1 cellular context compared by ENCODE assay signal in the genomic region with DNA sequence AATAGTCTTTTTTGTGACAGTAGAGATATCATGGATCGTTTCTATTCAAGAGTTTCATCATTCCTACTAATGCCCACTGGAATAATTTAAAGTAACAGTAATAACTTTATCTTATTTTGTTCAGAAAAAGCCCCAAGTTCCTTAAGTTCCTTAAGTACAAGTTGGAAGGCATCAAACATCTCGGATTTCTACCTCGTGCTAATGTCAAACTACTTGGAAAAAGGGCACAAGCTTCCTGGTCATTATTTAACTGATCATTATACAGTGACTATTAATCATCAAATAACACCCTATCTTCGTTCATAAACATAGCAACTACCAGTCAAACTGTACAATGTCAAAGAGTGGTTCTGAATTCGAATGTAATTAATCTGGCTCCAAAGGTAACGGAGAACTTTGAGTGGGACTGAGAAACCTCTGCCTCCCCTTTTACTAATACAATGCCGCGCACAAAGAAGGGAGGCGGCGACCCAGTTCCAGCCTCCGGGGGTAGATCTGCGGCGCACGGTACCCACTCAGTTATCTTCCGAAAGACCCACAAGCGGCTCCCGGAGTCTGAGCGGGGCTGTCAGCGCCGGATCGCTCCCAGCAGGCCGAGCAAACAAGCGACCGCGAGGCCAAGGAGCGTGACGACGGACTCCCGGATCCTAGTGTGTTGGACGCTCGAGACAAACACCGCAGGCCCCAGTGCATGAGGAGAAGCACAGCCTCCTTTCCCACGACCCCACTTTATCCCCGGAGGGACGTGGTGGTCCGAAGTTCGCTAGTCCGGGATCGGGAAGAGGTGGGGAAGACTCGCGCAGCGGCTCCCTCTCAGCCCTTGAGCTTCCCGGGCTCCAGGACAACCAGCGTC.
TF ChIP-seq lines count a peak whose summit lies in the region.

No MANE protein-coding gene starts in this region.

TF ChIP-seq in HepG2, 621 proteins besides CTCF, POLR2A, EP300 and RAD21 (continued from another document and continues in another):
- TF ChIP-seq, protein P1, sequence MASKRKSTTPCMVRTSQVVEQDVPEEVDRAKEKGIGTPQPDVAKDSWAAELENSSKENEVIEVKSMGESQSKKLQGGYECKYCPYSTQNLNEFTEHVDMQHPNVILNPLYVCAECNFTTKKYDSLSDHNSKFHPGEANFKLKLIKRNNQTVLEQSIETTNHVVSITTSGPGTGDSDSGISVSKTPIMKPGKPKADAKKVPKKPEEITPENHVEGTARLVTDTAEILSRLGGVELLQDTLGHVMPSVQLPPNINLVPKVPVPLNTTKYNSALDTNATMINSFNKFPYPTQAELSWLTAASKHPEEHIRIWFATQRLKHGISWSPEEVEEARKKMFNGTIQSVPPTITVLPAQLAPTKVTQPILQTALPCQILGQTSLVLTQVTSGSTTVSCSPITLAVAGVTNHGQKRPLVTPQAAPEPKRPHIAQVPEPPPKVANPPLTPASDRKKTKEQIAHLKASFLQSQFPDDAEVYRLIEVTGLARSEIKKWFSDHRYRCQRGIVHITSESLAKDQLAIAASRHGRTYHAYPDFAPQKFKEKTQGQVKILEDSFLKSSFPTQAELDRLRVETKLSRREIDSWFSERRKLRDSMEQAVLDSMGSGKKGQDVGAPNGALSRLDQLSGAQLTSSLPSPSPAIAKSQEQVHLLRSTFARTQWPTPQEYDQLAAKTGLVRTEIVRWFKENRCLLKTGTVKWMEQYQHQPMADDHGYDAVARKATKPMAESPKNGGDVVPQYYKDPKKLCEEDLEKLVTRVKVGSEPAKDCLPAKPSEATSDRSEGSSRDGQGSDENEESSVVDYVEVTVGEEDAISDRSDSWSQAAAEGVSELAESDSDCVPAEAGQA (IDR thresholded peaks at IDR 0.05; ENCODE audit: low read depth): no peak
- TF ChIP-seq, protein P1 (CRISPR knock-in tag; IDR thresholded peaks at IDR 0.05; ENCODE audit: borderline replicate concordance): no peak
- TF ChIP-seq ZNF275 (CRISPR knock-in tag; IDR thresholded peaks at IDR 0.05; ENCODE audit: borderline replicate concordance) (no peak; the same call in 1 of the 2 replicates), ZNF3 (CRISPR knock-in tag; IDR thresholded peaks at IDR 0.05) (no peak), GMEB1 (CRISPR knock-in tag; IDR thresholded peaks at IDR 0.05; ENCODE audit: borderline replicate concordance) (no peak), ATF1 (CRISPR knock-in tag; IDR thresholded peaks at IDR 0.05) (no peak), HOXD1 (CRISPR knock-in tag; IDR thresholded peaks at IDR 0.05) (0 out of 2 replicates have a peak, but pooled peaks have one; percentile 39), SMAD3 (CRISPR knock-in tag; IDR thresholded peaks at IDR 0.05) (no peak), ZNF543 (CRISPR knock-in tag; IDR thresholded peaks at IDR 0.05) (no peak), MTA1 (CRISPR knock-in tag; IDR thresholded peaks at IDR 0.05; ENCODE audit: borderline replicate concordance) (peak; percentile 47; the same call in 1 of the 2 replicates), TBP (CRISPR knock-in tag; IDR thresholded peaks at IDR 0.05) (no peak), ZNF251 (CRISPR knock-in tag; IDR thresholded peaks at IDR 0.05) (no peak), NFIC (IDR thresholded peaks at IDR 0.05; ENCODE audit: low read length) (no peak), ZNF20 (CRISPR knock-in tag; IDR thresholded peaks at IDR 0.05) (peak; percentile 72; the same call in 1 of the 2 replicates), ZNF382 (CRISPR knock-in tag; IDR thresholded peaks at IDR 0.05; ENCODE audit: borderline replicate concordance) (no peak), PHF20 (CRISPR knock-in tag; IDR thresholded peaks at IDR 0.05) (no peak; the same call in 1 of the 2 replicates), RBM39 (IDR thresholded peaks at IDR 0.05; ENCODE audit: low read depth, low read length, poor library complexity, severe bottlenecking) (no peak), ZBTB7A (CRISPR knock-in tag; IDR thresholded peaks at IDR 0.05) (no peak), SRF (IDR thresholded peaks at IDR 0.05; ENCODE audit: low read depth, low read length) (no peak), MED1 (CRISPR knock-in tag; IDR thresholded peaks at IDR 0.05) (no peak), MLX (CRISPR knock-in tag; IDR thresholded peaks at IDR 0.05) (no peak), ZNF205 (CRISPR knock-in tag; IDR thresholded peaks at IDR 0.05) (0 out of 2 replicates have a peak, but pooled peaks have one; percentile 16), ZNF331 (CRISPR knock-in tag; IDR thresholded peaks at IDR 0.05) (no peak), ZNF790 (CRISPR knock-in tag; IDR thresholded peaks at IDR 0.05; ENCODE audit: borderline replicate concordance) (no peak), KDM5A (IDR thresholded peaks at IDR 0.05; ENCODE audit: borderline replicate concordance, low read length) (no peak), SMARCC2 (IDR thresholded peaks at IDR 0.05) (no peak), ZC3H13 (CRISPR knock-in tag; IDR thresholded peaks at IDR 0.05) (no peak), ZNF317 (CRISPR knock-in tag; IDR thresholded peaks at IDR 0.05) (no peak), ZNF747 (CRISPR knock-in tag; IDR thresholded peaks at IDR 0.05; ENCODE audit: borderline replicate concordance) (no peak), NFATC3 (CRISPR knock-in tag; IDR thresholded peaks at IDR 0.05) (no peak), ZNF720 (CRISPR knock-in tag; IDR thresholded peaks at IDR 0.05) (no peak), TP53 (CRISPR knock-in tag; conservative IDR thresholded peaks at IDR 0.05) (no peak), ZZZ3 (CRISPR knock-in tag; IDR thresholded peaks at IDR 0.05; ENCODE audit: borderline replicate concordance) (no peak), YY1 (IDR thresholded peaks at IDR 0.05; ENCODE audit: insufficient read depth, insufficient replicate concordance, low read depth, low read length) (no peak), MXI1 (IDR thresholded peaks at IDR 0.05; ENCODE audit: borderline replicate concordance, low read depth, low read length) (peak; percentile 52; the same call in 1 of the 3 replicates), AHR (CRISPR knock-in tag; IDR thresholded peaks at IDR 0.05) (0 out of 2 replicates have a peak, but pooled peaks have one; percentile 81), TBX3 (IDR thresholded peaks at IDR 0.05; ENCODE audit: borderline replicate concordance) (no peak), ZMAT3 (CRISPR knock-in tag; conservative IDR thresholded peaks at IDR 0.05) (peak; percentile 93; the same call in 1 of the 2 replicates), ARNT (IDR thresholded peaks at IDR 0.05) (no peak), ZNF776 (CRISPR knock-in tag; IDR thresholded peaks at IDR 0.05) (0 out of 2 replicates have a peak, but pooled peaks have one; percentile 60), AHDC1 (CRISPR knock-in tag; IDR thresholded peaks at IDR 0.05; ENCODE audit: borderline replicate concordance) (no peak; the same call in 1 of the 2 replicates)
- TF ChIP-seq, protein P2, sequence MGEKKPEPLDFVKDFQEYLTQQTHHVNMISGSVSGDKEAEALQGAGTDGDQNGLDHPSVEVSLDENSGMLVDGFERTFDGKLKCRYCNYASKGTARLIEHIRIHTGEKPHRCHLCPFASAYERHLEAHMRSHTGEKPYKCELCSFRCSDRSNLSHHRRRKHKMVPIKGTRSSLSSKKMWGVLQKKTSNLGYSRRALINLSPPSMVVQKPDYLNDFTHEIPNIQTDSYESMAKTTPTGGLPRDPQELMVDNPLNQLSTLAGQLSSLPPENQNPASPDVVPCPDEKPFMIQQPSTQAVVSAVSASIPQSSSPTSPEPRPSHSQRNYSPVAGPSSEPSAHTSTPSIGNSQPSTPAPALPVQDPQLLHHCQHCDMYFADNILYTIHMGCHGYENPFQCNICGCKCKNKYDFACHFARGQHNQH (CRISPR knock-in tag; IDR thresholded peaks at IDR 0.05): no peak
- TF ChIP-seq, protein P3, sequence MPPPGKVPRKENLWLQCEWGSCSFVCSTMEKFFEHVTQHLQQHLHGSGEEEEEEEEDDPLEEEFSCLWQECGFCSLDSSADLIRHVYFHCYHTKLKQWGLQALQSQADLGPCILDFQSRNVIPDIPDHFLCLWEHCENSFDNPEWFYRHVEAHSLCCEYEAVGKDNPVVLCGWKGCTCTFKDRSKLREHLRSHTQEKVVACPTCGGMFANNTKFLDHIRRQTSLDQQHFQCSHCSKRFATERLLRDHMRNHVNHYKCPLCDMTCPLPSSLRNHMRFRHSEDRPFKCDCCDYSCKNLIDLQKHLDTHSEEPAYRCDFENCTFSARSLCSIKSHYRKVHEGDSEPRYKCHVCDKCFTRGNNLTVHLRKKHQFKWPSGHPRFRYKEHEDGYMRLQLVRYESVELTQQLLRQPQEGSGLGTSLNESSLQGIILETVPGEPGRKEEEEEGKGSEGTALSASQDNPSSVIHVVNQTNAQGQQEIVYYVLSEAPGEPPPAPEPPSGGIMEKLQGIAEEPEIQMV (CRISPR knock-in tag; IDR thresholded peaks at IDR 0.05; ENCODE audit: low read depth): no peak
- TF ChIP-seq, protein P4, sequence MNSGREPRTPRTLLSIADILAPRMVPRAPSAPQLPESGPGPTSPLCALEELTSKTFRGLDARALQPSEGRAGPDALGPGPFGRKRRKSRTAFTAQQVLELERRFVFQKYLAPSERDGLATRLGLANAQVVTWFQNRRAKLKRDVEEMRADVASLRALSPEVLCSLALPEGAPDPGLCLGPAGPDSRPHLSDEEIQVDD (CRISPR knock-in tag; IDR thresholded peaks at IDR 0.05; ENCODE audit: borderline replicate concordance): no peak
